In genomic region chr5:110590187-110590586, GRCh38 we compare ENCODE assay signal across 8 cellular contexts.
DNase-seq lines count a peak whose midpoint lies in the region; ATAC-seq and TF ChIP-seq lines count a peak whose summit lies in the region.

No MANE protein-coding gene starts in this region.

- no peaks in the 10 kb centered on the region for H3K9me3 Mint-ChIP-seq in MCF 10A (ENCODE audit: unreplicated experiment)

- no peak overlapping the region for H3K4me3 Mint-ChIP-seq in MCF 10A (ENCODE audit: unreplicated experiment)

- H3K36me3 ChIP-seq in breast epithelium, result no peaks in the 10 kb centered on the region

- peak; percentile 79 for ATAC-seq in HG03565 (IDR thresholded peaks at IDR 0.05; ENCODE audit: unreplicated experiment)

- TF ChIP-seq POLR2A in breast epithelium (IDR thresholded peaks at IDR 0.05), result no peak

- peaks cover 35% of the 10 kb centered on the region for H3K27me3 Mint-ChIP-seq in MCF 10A (ENCODE audit: insufficient read depth, unreplicated experiment)

- DNase-seq in MCF 10A (ENCODE audit: unreplicated experiment) (peak; percentile 45), breast epithelium (ENCODE audit: low spot score in 2 of 2) (no peak), astrocyte of the spinal cord (ENCODE audit: low read depth, low spot score) (peak; percentile 17), non-pigmented ciliary epithelial cell (ENCODE audit: low read depth) (peak; percentile 2), AG08396 (ENCODE audit: low spot score) (no peak), DMS79 treated with DMSO at 0.1 percent for 48 hours (lab: John Stamatoyannopoulos, UW) (no peak)
- DNase-seq in central memory CD4-positive, alpha-beta T cell, result no peak

- TF ChIP-seq CTCF in MCF 10A (IDR thresholded peaks at IDR 0.05; ENCODE audit: unreplicated experiment), result peak; percentile 56
- TF ChIP-seq CTCF in breast epithelium (IDR thresholded peaks at IDR 0.05), result peak in 1 of 3 donors; percentile 34
- TF ChIP-seq CTCF in astrocyte of the spinal cord (IDR thresholded peaks at IDR 0.05; ENCODE audit: low read depth, low read length), result peak; percentile 54

- CTCF ChIA-PET in MCF 10A (lab: Yijun Ruan, JAX), result interaction anchor here (0.8 to 1.6 kb wide), 6 partner anchors 13 to 899 kb away, joined by 3 to 6 read pairs (median 4); no protein-coding TSS in a partner anchor

- H3K4me1 Mint-ChIP-seq in MCF 10A (ENCODE audit: insufficient read depth, unreplicated experiment), result no peaks in the 10 kb centered on the region

- no TSS peak for BruUV-seq in MCF 10A (replicated peaks; lab: Mats Ljungman, UMichigan)

- in situ Hi-C loops in astrocyte of the spinal cord (cut with HindIII; ENCODE audit: low sequenced_read_pairs), result no loop called here

- H3K9me3 ChIP-seq in breast epithelium, result no peaks in the 10 kb centered on the region

- H3K27ac ChIP-seq in breast epithelium, result no peak overlapping the region

- POLR2A ChIA-PET in MCF 10A (lab: Yijun Ruan, JAX), result no interaction called here

- intact Hi-C loops in MCF 10A (cut with micrococcal nuclease) (loop anchor here (1.0 kb wide), 1 partner anchor 149 kb away; no protein-coding TSS in a partner anchor), breast epithelium (cut with DNase I; ENCODE audit: low total_unique reads) (no loop called here)

- no peaks in the 10 kb centered on the region for H3K27me3 ChIP-seq in breast epithelium

- no peaks in the 10 kb centered on the region for H3K4me1 ChIP-seq in breast epithelium

- H3K4me3 ChIP-seq in breast epithelium (no peak overlapping the region), astrocyte of the spinal cord (ENCODE audit: low read depth, low read length) (no peak overlapping the region)

- no peaks in the 10 kb centered on the region for H3K36me3 Mint-ChIP-seq in MCF 10A (ENCODE audit: insufficient read depth, unreplicated experiment)

- no peak overlapping the region for H3K27ac Mint-ChIP-seq in MCF 10A (ENCODE audit: low read depth, unreplicated experiment)

Comparison
In these comparisons a context has a peak if more than half of its experiments do, and no peak if none do; other contexts are left out.
1. DNase-seq: peak in MCF 10A (single experiment), astrocyte of the spinal cord (single experiment) and non-pigmented ciliary epithelial cell (single experiment); none in breast epithelium (0 of 2), AG08396 (single experiment), DMS79 treated with DMSO at 0.1 percent for 48 hours (single experiment) and central memory CD4-positive, alpha-beta T cell (single experiment).